In genomic region chr3:136545664-136546266, GRCh38 we compare ENCODE assay signal across 10 cellular contexts.
DNase-seq lines count a peak whose midpoint lies in the region; ATAC-seq, FAIRE-seq and TF ChIP-seq lines count a peak whose summit lies in the region.
"Had no signal": no experiment of that assay in that cellular context is flagged by ENCODE, and none has a peak within 500 bp of the region (broad histone marks: within the 10 kb centered on the region; RNA-seq: fewer than 3 reads in every experiment).

No MANE protein-coding gene starts in this region.

- intact Hi-C loops in PC-3 (cut with micrococcal nuclease) (loop anchor here (1.0 to 10.0 kb wide), 4 partner anchors 89 to 468 kb away; partner anchors contain the start of gene STAG1), endothelial cell of umbilical vein (cut with micrococcal nuclease) (loop anchor here (1.0 to 10.0 kb wide), 3 partner anchors 207 to 471 kb away; partner anchors contain the start of gene STAG1)

- TF ChIP-seq EP300 in neural cell (conservative IDR thresholded peaks at IDR 0.05; ENCODE audit: poor library complexity, severe bottlenecking), result no peak

- no peak for DNase-seq in GM10248 (ENCODE audit: extremely low spot score)
- DNase-seq in PC-3, result peak; percentile 30
- DNase-seq in endothelial cell of umbilical vein (ENCODE audit: low read depth, low spot score), result peak; percentile 40
- DNase-seq in DMS153 treated with DMSO at 0.1 percent for 48 hours (lab: John Stamatoyannopoulos, UW; ENCODE audit: unreplicated experiment), result no peak
- DNase-seq in activated gamma-delta T cell (lab: John Stamatoyannopoulos, UW), result no peak
- DNase-seq: NCI-H1092, WERI-Rb-1 had no signal

- dilution Hi-C loops in endothelial cell of umbilical vein (cut with MboI; ENCODE audit: extremely low pct_ligation_motif_present, low sequenced_read_pairs), result no loop called here

- H3K4me2 ChIP-seq in PC-3 (ENCODE audit: low read length), result no peak overlapping the region
- H3K4me2 ChIP-seq in endothelial cell of umbilical vein (ENCODE audit: insufficient read depth, low read length), result no peak overlapping the region
- no peak overlapping the region for H3K4me2 ChIP-seq in neural cell (ENCODE audit: low read length)

- BruUV-seq in PC-3 (replicated peaks; lab: Mats Ljungman, UMichigan) (no TSS peak), endothelial cell of umbilical vein (replicated peaks; lab: Mats Ljungman, UMichigan) (no TSS peak)

- H3K9ac ChIP-seq in PC-3 (ENCODE audit: low read length) (no peak overlapping the region), endothelial cell of umbilical vein (replicated peaks; ENCODE audit: extremely low read depth, insufficient read depth, low read length) (no peak overlapping the region), neural cell (ENCODE audit: low read length) (no peak overlapping the region)

- TF ChIP-seq POLR2A in endothelial cell of umbilical vein (IDR thresholded peaks at IDR 0.05; ENCODE audit: low read depth, low read length), result no peak

- H3K9me2 ChIP-seq in PC-3 (replicated peaks; ENCODE audit: low read length), result no peaks in the 10 kb centered on the region
- no peaks in the 10 kb centered on the region for H3K9me2 ChIP-seq in neural cell (ENCODE audit: insufficient read depth, low read length)

- H3K36me3 ChIP-seq in PC-3 (ENCODE audit: low read depth, low read length) (no peaks in the 10 kb centered on the region), endothelial cell of umbilical vein (ENCODE audit: control insufficient read depth in 2 of 2, extremely low read depth in 1 of 2, insufficient read depth in 2 of 2, low read length in 2 of 2) (no peaks in the 10 kb centered on the region), neural cell (ENCODE audit: insufficient read depth, low read length) (no peaks in the 10 kb centered on the region)
- H3K36me3 ChIP-seq: WERI-Rb-1 had no signal

- FAIRE-seq in endothelial cell of umbilical vein (lab: Jason Lieb, UNC), result no peak

- H3K4me1 ChIP-seq in PC-3 (ENCODE audit: insufficient read depth, low read length) (peaks cover 8% of the 10 kb centered on the region; the same call in 1 of the 2 replicates), endothelial cell of umbilical vein (ENCODE audit: control insufficient read depth, extremely low read depth, insufficient read depth, low read length) (peaks cover 26% of the 10 kb centered on the region)

- H3K9me1 ChIP-seq in endothelial cell of umbilical vein (replicated peaks; ENCODE audit: control insufficient read depth, extremely low read depth, insufficient read depth, low read length), result no peaks in the 10 kb centered on the region

- ATAC-seq in PC-3 (peak; percentile 42), HG03571 (IDR thresholded peaks at IDR 0.05; ENCODE audit: unreplicated experiment) (no peak)

- TF ChIP-seq CTCF in GM10248 (IDR thresholded peaks at IDR 0.05; ENCODE audit: control extremely low read depth, extremely low read depth, low read depth, missing control alignments) (peak; percentile 24), PC-3 (conservative IDR thresholded peaks at IDR 0.05; ENCODE audit: low read depth, low read length) (peak; percentile 50), endothelial cell of umbilical vein (IDR thresholded peaks at IDR 0.05; ENCODE audit: extremely low read depth in 1 of 2, insufficient read depth in 1 of 2, low read depth in 1 of 2, low read length in 2 of 2) (no peak), neural cell (IDR thresholded peaks at IDR 0.05; ENCODE audit: poor library complexity, severe bottlenecking) (peak; percentile 53)

- no peak overlapping the region for H2AFZ ChIP-seq in PC-3 (ENCODE audit: low read length)
- no peak overlapping the region for H2AFZ ChIP-seq in endothelial cell of umbilical vein (ENCODE audit: low read depth, low read length)
- no peak overlapping the region for H2AFZ ChIP-seq in neural cell (ENCODE audit: low read depth, low read length)

- H3K4me3 ChIP-seq in PC-3 (ENCODE audit: low read length) (no peak overlapping the region), endothelial cell of umbilical vein (replicated peaks in 1 of 3; ENCODE audit: insufficient read depth in 1 of 3, low read depth in 1 of 3, low read length in 3 of 3) (no peak overlapping the region), neural cell (ENCODE audit: low read length) (no peak overlapping the region)
- H3K4me3 ChIP-seq: lung had no signal

- H3K9me3 ChIP-seq in PC-3 (ENCODE audit: low read length), result no peaks in the 10 kb centered on the region
- no peaks in the 10 kb centered on the region for H3K9me3 ChIP-seq in endothelial cell of umbilical vein (replicated peaks; ENCODE audit: control insufficient read depth, insufficient read depth, low read length)
- H3K9me3 ChIP-seq in neural cell (ENCODE audit: low read length), result no peaks in the 10 kb centered on the region

- H3K27ac ChIP-seq in PC-3 (ENCODE audit: low read length), result no peak overlapping the region
- no peak overlapping the region for H3K27ac ChIP-seq in endothelial cell of umbilical vein (ENCODE audit: insufficient read depth, low read depth, low read length)
- H3K27ac ChIP-seq in neural cell (ENCODE audit: low read length), result no peak overlapping the region
- H3K27ac ChIP-seq: WERI-Rb-1 had no signal

- H3F3A ChIP-seq in PC-3 (ENCODE audit: low read length, unreplicated experiment), result no peaks in the 10 kb centered on the region
- no peaks in the 10 kb centered on the region for H3F3A ChIP-seq in neural cell (ENCODE audit: insufficient read depth, low read length, poor library complexity, severe bottlenecking)

- H4K20me1 ChIP-seq in PC-3 (ENCODE audit: low read length), result no peaks in the 10 kb centered on the region
- no peaks in the 10 kb centered on the region for H4K20me1 ChIP-seq in endothelial cell of umbilical vein (replicated peaks; ENCODE audit: control insufficient read depth, extremely low read depth, insufficient read depth, low read length)
- no peaks in the 10 kb centered on the region for H4K20me1 ChIP-seq in neural cell (ENCODE audit: insufficient read depth)

- TF ChIP-seq RAD21 in neural cell (conservative IDR thresholded peaks at IDR 0.05), result peak; percentile 52

- CTCF ChIA-PET in GM10248 (lab: Yijun Ruan, JAX), result interaction anchor here (1.0 to 3.3 kb wide), 2 partner anchors 9 to 207 kb away, joined by 5 to 18 read pairs; partner anchors contain the start of gene STAG1
- CTCF ChIA-PET in PC-3 (lab: Charles Lee), result interaction anchor here (2.6 kb wide), 1 partner anchor 207 kb away, joined by 41 read pairs; the partner anchor contains the start of gene STAG1
- CTCF ChIA-PET in endothelial cell of umbilical vein (lab: Charles Lee), result interaction anchor here (0.6 to 6.4 kb wide), 15 partner anchors 9 to 468 kb away, joined by 3 to 164 read pairs (median 4); partner anchors contain the start of genes NCK1 and STAG1

- H3K27me3 ChIP-seq in PC-3 (ENCODE audit: low read length), result no peaks in the 10 kb centered on the region
- no peaks in the 10 kb centered on the region for H3K27me3 ChIP-seq in endothelial cell of umbilical vein (ENCODE audit: control insufficient read depth in 2 of 2, insufficient read depth in 2 of 2, low read length in 2 of 2)
- no peaks in the 10 kb centered on the region for H3K27me3 ChIP-seq in neural cell (ENCODE audit: insufficient read depth, low read depth, low read length)

- POLR2A ChIA-PET in GM10248 (lab: Yijun Ruan, JAX), result no interaction called here
- POLR2A ChIA-PET in PC-3 (lab: Charles Lee; ENCODE audit: unreplicated experiment), result interaction anchor here (0.9 kb wide), 1 partner anchor 207 kb away, joined by 4 read pairs; no protein-coding TSS in a partner anchor
- POLR2A ChIA-PET in endothelial cell of umbilical vein (lab: Charles Lee), result interaction anchor here (2.7 kb wide), 1 partner anchor 207 kb away, joined by 8 read pairs; the partner anchor contains the start of gene STAG1

- H3K79me2 ChIP-seq in PC-3 (ENCODE audit: low read length) (no peaks in the 10 kb centered on the region), endothelial cell of umbilical vein (ENCODE audit: control insufficient read depth, insufficient read depth, low read length) (no peaks in the 10 kb centered on the region), neural cell (replicated peaks; ENCODE audit: insufficient read depth, low read length) (no peaks in the 10 kb centered on the region)

TF ChIP-seq in endothelial cell of umbilical vein, 7 proteins besides CTCF, POLR2A, EP300 and RAD21:
- TF ChIP-seq MAX (IDR thresholded peaks at IDR 0.05; ENCODE audit: insufficient read depth, insufficient read length) (no peak), POLR2AphosphoS5 (IDR thresholded peaks at IDR 0.05; ENCODE audit: insufficient read depth, low read depth, low read length) (no peak), MYC (IDR thresholded peaks at IDR 0.05; ENCODE audit: low read depth, low read length) (no peak), FOS (IDR thresholded peaks at IDR 0.05; ENCODE audit: borderline replicate concordance, insufficient read depth, low read length) (no peak), GATA2 (IDR thresholded peaks at IDR 0.05; ENCODE audit: insufficient read depth, insufficient read length, low read depth, low read length) (no peak), JUN (IDR thresholded peaks at IDR 0.05; ENCODE audit: borderline replicate concordance, insufficient read depth, insufficient read length, low read depth) (no peak), EZH2 (IDR thresholded peaks at IDR 0.05; ENCODE audit: borderline replicate concordance, low read depth, low read length, severe bottlenecking) (no peak)

TF ChIP-seq in neural cell, 6 proteins besides CTCF, POLR2A, EP300 and RAD21 (continues in another document):
- TF ChIP-seq SMC3 (conservative IDR thresholded peaks at IDR 0.05; ENCODE audit: poor library complexity) (peak; percentile 49), POLR2AphosphoS5 (IDR thresholded peaks at IDR 0.05) (no peak)

Comparison
In these comparisons a context has a peak if more than half of its experiments do, and no peak if none do; other contexts are left out.
1. DNase-seq: peak in PC-3 (single experiment) and endothelial cell of umbilical vein (single experiment); none in GM10248 (single experiment), DMS153 treated with DMSO at 0.1 percent for 48 hours (single experiment) and activated gamma-delta T cell (single experiment).
2. CTCF ChIP-seq: peak in GM10248 (single experiment), PC-3 (single experiment) and neural cell (single experiment); none in endothelial cell of umbilical vein (0 of 2).